33 cellular contexts compared by ENCODE assay signal in genomic region chr16:55856950-55857349, GRCh38. TPM values are rescaled to one million over a fixed set of nuclear protein-coding genes. Genes with fewer than 3 reads are reported as not detected.
"Had no signal": no experiment of that assay in that cellular context is flagged by ENCODE, and none has a peak within 500 bp of the region (broad histone marks: within the 10 kb centered on the region; RNA-seq: fewer than 3 reads in every experiment).

No MANE protein-coding gene starts in this region.

- H3K4me1 ChIP-seq: adrenal gland, body of pancreas, esophagus muscularis mucosa, foreskin keratinocyte, gastrocnemius medialis had no signal

- H3K27ac ChIP-seq: adrenal gland, body of pancreas, esophagus muscularis mucosa, foreskin keratinocyte, gastrocnemius medialis had no signal

- DNase-seq: activated CD4-positive, alpha-beta memory T cell treated with anti-CD3 and anti-CD28 coated beads for 36 hours; activated CD4-positive, alpha-beta T cell treated with anti-CD3 and anti-CD28 coated beads for 36 hours; activated CD4-positive, alpha-beta T cell treated with anti-CD3 and anti-CD28 coated beads, Interleukin-2, amount 10 ng/mL, durations not matched to agents 24 days and 14 days; activated CD4-positive, CD25-positive, alpha-beta regulatory T cell; activated CD4-positive, CD25-positive, alpha-beta regulatory T cell treated with anti-CD3 and anti-CD28 coated beads, Interleukin-2, amount 50 U/mL, for 72 hours; activated CD8-positive, alpha-beta memory T cell treated with anti-CD3 and anti-CD28 coated beads, Interleukin-2, amount 10 ng/mL, durations not matched to agents 7 days and 5 days; activated CD8-positive, alpha-beta memory T cell treated with anti-CD3 and anti-CD28 coated beads, Interleukin-2, amount 50 U/mL, for 4 hours; activated CD8-positive, alpha-beta T cell treated with anti-CD3 and anti-CD28 coated beads, Interleukin-2, amount 10 ng/mL, durations not matched to agents 7 days and 5 days; activated effector memory CD4-positive, alpha-beta T cell treated with anti-CD3 and anti-CD28 coated beads, Interleukin-2, amount 50 U/mL, for 16 hours; activated naive CD4-positive, alpha-beta T cell treated with anti-CD3 and anti-CD28 coated beads for 36 hours; activated naive CD8-positive, alpha-beta T cell treated with anti-CD3 and anti-CD28 coated beads for 36 hours; activated naive CD8-positive, alpha-beta T cell treated with anti-CD3 and anti-CD28 coated beads, Interleukin-2, amount 50 U/mL, for 24 hours; activated T-cell treated with anti-CD3 and anti-CD28 coated beads, Interleukin-2, amount 50 U/mL, for 1 hour; activated T-cell treated with anti-CD3 and anti-CD28 coated beads, Interleukin-2, amount 50 U/mL, for 48 hours; adrenal gland; amygdala; aorta; body of pancreas; caudate nucleus; cortex of kidney; dermis blood vessel endothelial cell; effector CD4-positive, alpha-beta T cell; effector memory CD8-positive, alpha-beta T cell; erythroblast; foreskin keratinocyte; gastrocnemius medialis; T-helper 2 cell had no signal

- H3K36me3 ChIP-seq: adrenal gland, esophagus muscularis mucosa, gastrocnemius medialis had no signal

- H3K9me3 ChIP-seq: adrenal gland, body of pancreas, esophagus muscularis mucosa, gastrocnemius medialis had no signal

- ATAC-seq: activated CD4-positive, alpha-beta T cell treated with anti-CD3 and anti-CD28 coated beads for 36 hours; activated CD8-positive, alpha-beta memory T cell treated with anti-CD3 and anti-CD28 coated beads, Interleukin-2, amount 10 ng/mL, durations not matched to agents 7 days and 5 days; activated CD8-positive, alpha-beta T cell treated with anti-CD3 and anti-CD28 coated beads, Interleukin-2, amount 10 ng/mL, durations not matched to agents 7 days and 5 days; activated naive CD8-positive, alpha-beta T cell treated with anti-CD3 and anti-CD28 coated beads, Interleukin-2, amount 50 U/mL, for 24 hours; body of pancreas; effector memory CD8-positive, alpha-beta T cell; foreskin keratinocyte; gastrocnemius medialis had no signal

- H3K27me3 ChIP-seq: adrenal gland, body of pancreas, foreskin keratinocyte, gastrocnemius medialis had no signal

- H3K4me3 ChIP-seq: adrenal gland, body of pancreas, esophagus muscularis mucosa, gastrocnemius medialis had no signal

RNA-seq across cellular contexts. Expression of gene CES5A, which starts 18.2 kb away (rescaled TPM):
- total RNA-seq: activated CD4-positive, alpha-beta memory T cell treated with anti-CD3 and anti-CD28 coated beads for 36 hours; activated CD4-positive, alpha-beta T cell treated with anti-CD3 and anti-CD28 coated beads for 36 hours; activated CD4-positive, alpha-beta T cell treated with anti-CD3 and anti-CD28 coated beads, Interleukin-2, amount 10 ng/mL, durations not matched to agents 24 days and 14 days; activated CD8-positive, alpha-beta memory T cell treated with anti-CD3 and anti-CD28 coated beads for 36 hours; activated CD8-positive, alpha-beta memory T cell treated with anti-CD3 and anti-CD28 coated beads, Interleukin-2, amount 10 ng/mL, durations not matched to agents 7 days and 5 days; activated CD8-positive, alpha-beta T cell treated with anti-CD3 and anti-CD28 coated beads, Interleukin-2, amount 10 ng/mL, durations not matched to agents 7 days and 5 days; activated naive CD4-positive, alpha-beta T cell treated with anti-CD3 and anti-CD28 coated beads for 36 hours; activated naive CD8-positive, alpha-beta T cell treated with anti-CD3 and anti-CD28 coated beads for 36 hours; activated T-helper 1 cell treated with anti-CD3 and anti-CD28 coated beads, Interleukin-12 subunit alpha, Interleukin-12 subunit beta, Interleukin-2, Interleukin-4 antibody, amounts not matched to agents 30 ng/mL and 10 ng/mL and 1 ng/mL, durations not matched to agents 14 hours and 24 hours and 36 hours; activated T-helper 2 cell treated with anti-CD3 and anti-CD28 coated beads, Interferon-gamma antibody, Interleukin-2, Interleukin-4, amounts not matched to agents 10 μg/mL and 5 μg/mL and 100 μg/mL, durations not matched to agents 14 hours and 24 hours and 36 hours; aorta; body of pancreas; chondrocyte; dermis blood vessel endothelial cell; esophagus muscularis mucosa; foreskin keratinocyte; gastrocnemius medialis had no signal
- polyA plus RNA-seq: aorta, foreskin keratinocyte had no signal

RNA-seq across cellular contexts. Expression of gene CES1, which starts 24.1 kb away (rescaled TPM):
- total RNA-seq: activated CD4-positive, alpha-beta T cell treated with anti-CD3 and anti-CD28 coated beads for 36 hours; activated CD4-positive, alpha-beta T cell treated with anti-CD3 and anti-CD28 coated beads, Interleukin-2, amount 10 ng/mL, durations not matched to agents 24 days and 14 days; activated CD8-positive, alpha-beta memory T cell treated with anti-CD3 and anti-CD28 coated beads for 36 hours; activated CD8-positive, alpha-beta T cell treated with anti-CD3 and anti-CD28 coated beads, Interleukin-2, amount 10 ng/mL, durations not matched to agents 7 days and 5 days; activated naive CD4-positive, alpha-beta T cell treated with anti-CD3 and anti-CD28 coated beads for 36 hours; activated naive CD8-positive, alpha-beta T cell treated with anti-CD3 and anti-CD28 coated beads for 36 hours; activated T-helper 1 cell treated with anti-CD3 and anti-CD28 coated beads, Interleukin-12 subunit alpha, Interleukin-12 subunit beta, Interleukin-2, Interleukin-4 antibody, amounts not matched to agents 30 ng/mL and 10 ng/mL and 1 ng/mL, durations not matched to agents 14 hours and 24 hours and 36 hours; activated T-helper 2 cell treated with anti-CD3 and anti-CD28 coated beads, Interferon-gamma antibody, Interleukin-2, Interleukin-4, amounts not matched to agents 10 μg/mL and 5 μg/mL and 100 μg/mL, durations not matched to agents 14 hours and 24 hours and 36 hours; chondrocyte; foreskin keratinocyte; T-helper 1 cell treated with Interleukin-12 subunit alpha and Interleukin-12 subunit beta and Interleukin-4 antibody, amounts not matched to agents 30 ng/mL and 1 ng/mL, for 36 hours had no signal
